Comparison of ENCODE assay signal across 12 cellular contexts in genomic region chr20:24672886-24673677, GRCh38.
A peak's percentile ranks its signal among the peaks of the same experiment; 100 is the strongest.
DNase-seq lines count a peak whose midpoint lies in the region; TF ChIP-seq lines count a peak whose summit lies in the region.
"Had no signal": no experiment of that assay in that cellular context is flagged by ENCODE, and none has a peak within 500 bp of the region (broad histone marks: within the 10 kb centered on the region; RNA-seq: fewer than 3 reads in every experiment).

No MANE protein-coding gene starts in this region.

- DNase-seq in ELR (ENCODE audit: low read depth) (peak; percentile 93), RPMI7951 (ENCODE audit: low read depth) (peak; percentile 99), fibroblast of peridontal ligament (ENCODE audit: extremely low read depth) (peak; percentile 97), skeletal muscle cell (ENCODE audit: low read depth) (peak; percentile 92), SHP77 (lab: John Stamatoyannopoulos, UW) (no peak), germinal center (ENCODE audit: low spot score) (no peak), left ventricle myocardium inferior (no peak)
- DNase-seq in activated CD8-positive, alpha-beta memory T cell treated with anti-CD3 and anti-CD28 coated beads, Interleukin-2, amount 50 U/mL, for 48 hours: no peak
- DNase-seq: GDM1; OCI-M1; stimulated activated CD4-positive, alpha-beta T cell treated with anti-CD3 and anti-CD28 coated beads, Interleukin-4, amount 100 ng/mL, for 24 hours had no signal

- TF ChIP-seq CTCF in left ventricle myocardium inferior (IDR thresholded peaks at IDR 0.05; ENCODE audit: borderline replicate concordance): no peak

- H3K4me1 ChIP-seq in left ventricle myocardium inferior: no peaks in the 10 kb centered on the region
- H3K4me1 ChIP-seq: tibial nerve had no signal

- no peak overlapping the region for H3K27ac ChIP-seq in left ventricle myocardium inferior (replicated peaks)
- H3K27ac ChIP-seq: tibial nerve had no signal

- H3K4me3 ChIP-seq in skeletal muscle cell (ENCODE audit: low read depth, low read length) (no peak overlapping the region), left ventricle myocardium inferior (no peak overlapping the region)
- H3K4me3 ChIP-seq: tibial nerve had no signal

- no peaks in the 10 kb centered on the region for H3K27me3 ChIP-seq in left ventricle myocardium inferior (ENCODE audit: low read depth)
- H3K27me3 ChIP-seq: tibial nerve had no signal

- no peaks in the 10 kb centered on the region for H3K36me3 ChIP-seq in left ventricle myocardium inferior
- H3K36me3 ChIP-seq: tibial nerve had no signal

- intact Hi-C loops in left ventricle myocardium inferior (cut with micrococcal nuclease): no loop called here

- H3K9me3 ChIP-seq in left ventricle myocardium inferior (replicated peaks): no peaks in the 10 kb centered on the region
- H3K9me3 ChIP-seq: tibial nerve had no signal

Comparison
In these comparisons a context has a peak if more than half of its experiments do, and no peak if none do; other contexts are left out.
1. DNase-seq: peak in ELR (single experiment), RPMI7951 (single experiment), fibroblast of peridontal ligament (single experiment) and skeletal muscle cell (single experiment); none in SHP77 (0 of 2), activated CD8-positive, alpha-beta memory T cell treated with anti-CD3 and anti-CD28 coated beads, Interleukin-2, amount 50 U/mL, for 48 hours (single experiment), germinal center (single experiment) and left ventricle myocardium inferior (single experiment).